8 cellular contexts compared by ENCODE assay signal in genomic region chr5:137751869-137752491, GRCh38. TPM values are rescaled to one million over a fixed set of nuclear protein-coding genes. Genes with fewer than 3 reads are reported as not detected.
A peak's percentile ranks its signal among the peaks of the same experiment; 100 is the strongest.
DNase-seq lines count a peak whose midpoint lies in the region; ATAC-seq, FAIRE-seq and TF ChIP-seq lines count a peak whose summit lies in the region.

No MANE protein-coding gene starts in this region.

- intact Hi-C loops in PC-3 (cut with micrococcal nuclease) = no loop called here

- H3K36me3 ChIP-seq in PC-3 (ENCODE audit: low read depth, low read length) = peaks cover 11% of the 10 kb centered on the region
- H3K36me3 ChIP-seq in mesenchymal stem cell (ENCODE audit: control insufficient read depth in 1 of 2, insufficient read depth in 2 of 2, low read depth in 1 of 2, low read length in 2 of 2) = peaks cover 0 to 12% of the 10 kb centered on the region in 2 experiments

- WGBS in mesenchymal stem cell = 0% methylated on average over 5 of the region's 7 CpGs

- H2BK15ac ChIP-seq in mesenchymal stem cell (ENCODE audit: low read depth, poor library complexity, severe bottlenecking) = no peak overlapping the region

- peak overlapping the region; percentile 79 for H3K4me3 ChIP-seq in PC-3 (ENCODE audit: low read length)
- H3K4me3 ChIP-seq in choroid plexus epithelial cell (ENCODE audit: low read depth, low read length) = peak overlapping the region; percentile 91
- peak overlapping the region in 1 of 2 experiments; percentile 98 for H3K4me3 ChIP-seq in mesenchymal stem cell (ENCODE audit: insufficient read depth in 1 of 2, low read depth in 1 of 2, low read length in 2 of 2)

- no peak overlapping the region for H3K18ac ChIP-seq in mesenchymal stem cell (ENCODE audit: low read depth in 1 of 2, low read length in 2 of 2)

- H3K4me2 ChIP-seq in PC-3 (ENCODE audit: low read length) (peak overlapping the region; percentile 98), mesenchymal stem cell (ENCODE audit: low read length, poor library complexity, severe bottlenecking) (peak overlapping the region; percentile 80)

- peak overlapping the region; percentile 99 for H3K9ac ChIP-seq in PC-3 (ENCODE audit: low read length)
- peak overlapping the region; percentile 100 for H3K9ac ChIP-seq in mesenchymal stem cell (ENCODE audit: low read length)

- H3K23ac ChIP-seq in mesenchymal stem cell (ENCODE audit: low read length in 2 of 2) = no peak overlapping the region

- POLR2A ChIA-PET in PC-3 (lab: Charles Lee; ENCODE audit: unreplicated experiment) = interaction anchor here (0.5 kb wide), 1 partner anchor 17 kb away, joined by 3 read pairs; no protein-coding TSS in a partner anchor

- H4K20me1 ChIP-seq in PC-3 (ENCODE audit: low read length) = peaks cover 51% of the 10 kb centered on the region

- CTCF ChIA-PET in PC-3 (lab: Charles Lee) = interaction anchor here (0.6 to 1.0 kb wide), 4 partner anchors 10 to 1635 kb away, joined by 4 to 8 read pairs (median 6); no protein-coding TSS in a partner anchor

- H4K8ac ChIP-seq in mesenchymal stem cell (ENCODE audit: low read length) = no peak overlapping the region

- H3K27ac ChIP-seq in PC-3 (ENCODE audit: low read length) = no peak overlapping the region
- no peak overlapping the region for H3K27ac ChIP-seq in mesenchymal stem cell (ENCODE audit: low read length, poor library complexity, severe bottlenecking)

- H2AK5ac ChIP-seq in mesenchymal stem cell (ENCODE audit: low read length, severe bottlenecking) = no peak overlapping the region

- H3K27me3 ChIP-seq in PC-3 (ENCODE audit: low read length) (no peaks in the 10 kb centered on the region), mesenchymal stem cell (ENCODE audit: control insufficient read depth in 1 of 2, insufficient read depth in 1 of 2, low read length in 2 of 2) (no peaks in the 10 kb centered on the region)

- no peak overlapping the region for H3K14ac ChIP-seq in mesenchymal stem cell (ENCODE audit: low read length in 2 of 2)

- peaks cover 58% of the 10 kb centered on the region for H3K79me2 ChIP-seq in PC-3 (ENCODE audit: low read length)

- no TSS peak for BruUV-seq in PC-3 (replicated peaks; lab: Mats Ljungman, UMichigan)

- H3K9me3 ChIP-seq in PC-3 (ENCODE audit: low read length) = no peaks in the 10 kb centered on the region
- no peaks in the 10 kb centered on the region for H3K9me3 ChIP-seq in mesenchymal stem cell (ENCODE audit: control insufficient read depth, low read length)

- H3K4me1 ChIP-seq in PC-3 (ENCODE audit: insufficient read depth, low read length) = peaks cover 18% of the 10 kb centered on the region
- H3K4me1 ChIP-seq in mesenchymal stem cell (ENCODE audit: control insufficient read depth, insufficient read depth, low read depth, low read length) = peaks cover 3% of the 10 kb centered on the region

- no peaks in the 10 kb centered on the region for H3F3A ChIP-seq in PC-3 (ENCODE audit: low read length, unreplicated experiment)

- H3K9me2 ChIP-seq in PC-3 (replicated peaks; ENCODE audit: low read length) = no peaks in the 10 kb centered on the region

- no peak overlapping the region for H3K4ac ChIP-seq in mesenchymal stem cell (ENCODE audit: low read depth in 1 of 2, low read length in 2 of 2)

- no peak overlapping the region for H4K91ac ChIP-seq in mesenchymal stem cell (ENCODE audit: low read length)

- no peak for ATAC-seq in PC-3
- ATAC-seq in HG02970 (IDR thresholded peaks at IDR 0.05; ENCODE audit: low FRiP score, unreplicated experiment) = no peak
- ATAC-seq in left lobe of liver = no peak

- no peak overlapping the region for H2BK120ac ChIP-seq in mesenchymal stem cell (ENCODE audit: low read depth, low read length)

- DNase-seq in DMS53 (lab: John Stamatoyannopoulos, UW) (peak; percentile 79), HS-27A (ENCODE audit: low read depth) (peak; percentile 14), PC-3 (peak; percentile 68), choroid plexus epithelial cell (ENCODE audit: low read depth) (peak; percentile 88), mesenchymal stem cell (peak; percentile 87), urothelium cell line (ENCODE audit: low spot score) (peak; percentile 25), left lobe of liver (ENCODE audit: low spot score) (no peak)

- H3K79me1 ChIP-seq in mesenchymal stem cell (replicated peaks; ENCODE audit: low read length, poor library complexity, severe bottlenecking) = peaks cover 5% of the 10 kb centered on the region

- TF ChIP-seq CTCF in PC-3 (conservative IDR thresholded peaks at IDR 0.05; ENCODE audit: low read depth, low read length) (peak; percentile 79), choroid plexus epithelial cell (conservative IDR thresholded peaks at IDR 0.05; ENCODE audit: low read depth, low read length) (peak; percentile 85)

- no peak for FAIRE-seq in urothelium cell line (lab: Jason Lieb, UNC)

- no peak overlapping the region for H2BK5ac ChIP-seq in mesenchymal stem cell (ENCODE audit: low read depth, low read length, poor library complexity, severe bottlenecking)

- H2BK12ac ChIP-seq in mesenchymal stem cell (ENCODE audit: low read length in 2 of 2) = no peak overlapping the region

- H2AFZ ChIP-seq in PC-3 (ENCODE audit: low read length) (no peak overlapping the region), mesenchymal stem cell (ENCODE audit: low read depth, low read length) (no peak overlapping the region)

RNA-seq across cellular contexts. Expression of gene HNRNPA0, which starts 2.2 kb away (rescaled TPM):
- total RNA-seq in PC-3 (2014; rRNA removed) (13.0 and 14.9 TPM in 2 replicates), left lobe of liver (8.6 TPM)
- 22.9 TPM for polyA plus RNA-seq in mesenchymal stem cell (2013, experiment 1 of 2)
- 22.8 TPM for polyA plus RNA-seq in mesenchymal stem cell (2013, experiment 2 of 2)

RNA-seq across cellular contexts. Expression of gene KLHL3, which starts 16.1 kb away (rescaled TPM):
- total RNA-seq in PC-3 (2014; rRNA removed) = 2.9 and 4.0 TPM in 2 replicates
- 0.21 TPM for polyA plus RNA-seq in mesenchymal stem cell (2013, experiment 1 of 2)
- polyA plus RNA-seq in mesenchymal stem cell (2013, experiment 2 of 2) = 0.21 TPM
- 10.6 TPM for total RNA-seq in left lobe of liver
